Comparison of ENCODE assay signal across 1 cellular context in the genomic region with DNA sequence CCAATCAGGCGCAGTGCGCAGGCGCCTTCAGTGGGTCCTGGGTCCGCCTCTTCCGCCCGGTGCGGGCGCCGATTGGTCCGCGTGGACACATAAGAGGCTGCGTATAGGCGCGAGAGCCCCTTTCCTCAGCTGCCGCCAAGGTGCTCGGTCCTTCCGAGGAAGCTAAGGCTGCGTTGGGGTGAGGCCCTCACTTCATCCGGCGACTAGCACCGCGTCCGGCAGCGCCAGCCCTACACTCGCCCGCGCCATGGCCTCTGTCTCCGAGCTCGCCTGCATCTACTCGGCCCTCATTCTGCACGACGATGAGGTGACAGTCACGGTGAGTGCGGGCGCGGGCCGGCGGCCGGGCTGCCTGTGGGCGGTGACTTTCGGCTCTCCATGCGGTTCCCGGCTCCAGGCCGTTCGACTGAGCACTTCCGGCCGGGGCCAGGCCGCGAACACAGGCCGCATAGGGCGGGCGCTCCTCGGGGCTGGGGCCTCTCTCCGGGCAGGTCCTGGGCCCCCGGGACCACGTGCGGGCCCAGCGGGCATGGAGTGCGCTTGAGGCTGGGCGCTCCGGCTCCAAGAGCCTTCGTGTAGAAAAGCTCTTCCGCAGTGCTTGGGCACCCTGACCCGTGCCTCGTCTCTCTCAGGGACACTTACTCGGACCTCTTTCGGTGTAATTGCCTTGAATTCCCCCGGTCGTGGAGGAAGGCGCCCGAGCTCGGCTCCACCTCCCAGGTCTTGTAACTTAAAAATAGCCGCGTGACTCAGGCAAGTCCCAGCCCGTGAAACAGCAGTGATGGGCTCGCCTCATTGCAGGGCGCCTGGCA.
A peak's percentile ranks its signal among the peaks of the same experiment; 100 is the strongest.
TF ChIP-seq lines count a peak whose summit lies in the region.

RPLP1 (plus strand) TSS at position 117 of the 812 bp plus-strand sequence; CDS start at position 248, 131 bp downstream.

TF ChIP-seq in HepG2, 621 proteins besides CTCF, POLR2A, EP300 and RAD21 (continued from another document and continues in another):
- TF ChIP-seq, protein P1, sequence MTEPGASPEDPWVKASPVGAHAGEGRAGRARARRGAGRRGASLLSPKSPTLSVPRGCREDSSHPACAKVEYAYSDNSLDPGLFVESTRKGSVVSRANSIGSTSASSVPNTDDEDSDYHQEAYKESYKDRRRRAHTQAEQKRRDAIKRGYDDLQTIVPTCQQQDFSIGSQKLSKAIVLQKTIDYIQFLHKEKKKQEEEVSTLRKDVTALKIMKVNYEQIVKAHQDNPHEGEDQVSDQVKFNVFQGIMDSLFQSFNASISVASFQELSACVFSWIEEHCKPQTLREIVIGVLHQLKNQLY (CRISPR knock-in tag; IDR thresholded peaks at IDR 0.05) = no peak
- TF ChIP-seq, protein P2, sequence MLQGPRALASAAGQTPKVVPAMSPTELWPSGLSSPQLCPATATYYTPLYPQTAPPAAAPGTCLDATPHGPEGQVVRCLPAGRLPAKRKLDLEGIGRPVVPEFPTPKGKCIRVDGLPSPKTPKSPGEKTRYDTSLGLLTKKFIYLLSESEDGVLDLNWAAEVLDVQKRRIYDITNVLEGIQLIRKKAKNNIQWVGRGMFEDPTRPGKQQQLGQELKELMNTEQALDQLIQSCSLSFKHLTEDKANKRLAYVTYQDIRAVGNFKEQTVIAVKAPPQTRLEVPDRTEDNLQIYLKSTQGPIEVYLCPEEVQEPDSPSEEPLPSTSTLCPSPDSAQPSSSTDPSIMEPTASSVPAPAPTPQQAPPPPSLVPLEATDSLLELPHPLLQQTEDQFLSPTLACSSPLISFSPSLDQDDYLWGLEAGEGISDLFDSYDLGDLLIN (CRISPR knock-in tag; IDR thresholded peaks at IDR 0.05; ENCODE audit: borderline replicate concordance) = 0 out of 2 replicates have a peak, but pooled peaks have one; percentile 51
- TF ChIP-seq FOSL2 (CRISPR knock-in tag; IDR thresholded peaks at IDR 0.05) = peak; percentile 67
- TF ChIP-seq RBAK (CRISPR knock-in tag; IDR thresholded peaks at IDR 0.05) = no peak; the same call in 1 of the 2 replicates
- no peak for TF ChIP-seq RFX5 (IDR thresholded peaks at IDR 0.05; ENCODE audit: low read depth, low read length)
- TF ChIP-seq ZBTB8A (CRISPR knock-in tag; IDR thresholded peaks at IDR 0.05; ENCODE audit: borderline replicate concordance, low read depth) = no peak
- TF ChIP-seq ZNF282 (IDR thresholded peaks at IDR 0.05; ENCODE audit: partially characterized antibody) = no peak
- TF ChIP-seq, protein P3, sequence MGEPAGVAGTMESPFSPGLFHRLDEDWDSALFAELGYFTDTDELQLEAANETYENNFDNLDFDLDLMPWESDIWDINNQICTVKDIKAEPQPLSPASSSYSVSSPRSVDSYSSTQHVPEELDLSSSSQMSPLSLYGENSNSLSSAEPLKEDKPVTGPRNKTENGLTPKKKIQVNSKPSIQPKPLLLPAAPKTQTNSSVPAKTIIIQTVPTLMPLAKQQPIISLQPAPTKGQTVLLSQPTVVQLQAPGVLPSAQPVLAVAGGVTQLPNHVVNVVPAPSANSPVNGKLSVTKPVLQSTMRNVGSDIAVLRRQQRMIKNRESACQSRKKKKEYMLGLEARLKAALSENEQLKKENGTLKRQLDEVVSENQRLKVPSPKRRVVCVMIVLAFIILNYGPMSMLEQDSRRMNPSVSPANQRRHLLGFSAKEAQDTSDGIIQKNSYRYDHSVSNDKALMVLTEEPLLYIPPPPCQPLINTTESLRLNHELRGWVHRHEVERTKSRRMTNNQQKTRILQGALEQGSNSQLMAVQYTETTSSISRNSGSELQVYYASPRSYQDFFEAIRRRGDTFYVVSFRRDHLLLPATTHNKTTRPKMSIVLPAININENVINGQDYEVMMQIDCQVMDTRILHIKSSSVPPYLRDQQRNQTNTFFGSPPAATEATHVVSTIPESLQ (CRISPR knock-in tag; conservative IDR thresholded peaks at IDR 0.05) = 0 out of 2 replicates have a peak, but pooled peaks have one; percentile 13
- TF ChIP-seq KLF15 (CRISPR knock-in tag; IDR thresholded peaks at IDR 0.05; ENCODE audit: borderline replicate concordance) = peak; percentile 80
- TF ChIP-seq, protein P4, sequence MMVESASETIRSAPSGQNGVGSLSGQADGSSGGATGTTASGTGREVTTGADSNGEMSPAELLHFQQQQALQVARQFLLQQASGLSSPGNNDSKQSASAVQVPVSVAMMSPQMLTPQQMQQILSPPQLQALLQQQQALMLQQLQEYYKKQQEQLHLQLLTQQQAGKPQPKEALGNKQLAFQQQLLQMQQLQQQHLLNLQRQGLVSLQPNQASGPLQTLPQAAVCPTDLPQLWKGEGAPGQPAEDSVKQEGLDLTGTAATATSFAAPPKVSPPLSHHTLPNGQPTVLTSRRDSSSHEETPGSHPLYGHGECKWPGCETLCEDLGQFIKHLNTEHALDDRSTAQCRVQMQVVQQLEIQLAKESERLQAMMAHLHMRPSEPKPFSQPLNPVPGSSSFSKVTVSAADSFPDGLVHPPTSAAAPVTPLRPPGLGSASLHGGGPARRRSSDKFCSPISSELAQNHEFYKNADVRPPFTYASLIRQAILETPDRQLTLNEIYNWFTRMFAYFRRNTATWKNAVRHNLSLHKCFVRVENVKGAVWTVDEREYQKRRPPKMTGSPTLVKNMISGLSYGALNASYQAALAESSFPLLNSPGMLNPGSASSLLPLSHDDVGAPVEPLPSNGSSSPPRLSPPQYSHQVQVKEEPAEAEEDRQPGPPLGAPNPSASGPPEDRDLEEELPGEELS (CRISPR knock-in tag; IDR thresholded peaks at IDR 0.05) = no peak
- TF ChIP-seq ZFP36L1 (CRISPR knock-in tag; IDR thresholded peaks at IDR 0.05) = peak; percentile 59; the same call in 1 of the 2 replicates
- peak; percentile 17; the same call in 1 of the 2 replicates for TF ChIP-seq ZBTB10 (CRISPR knock-in tag; IDR thresholded peaks at IDR 0.05; ENCODE audit: borderline replicate concordance)
- TF ChIP-seq ZNF501 (CRISPR knock-in tag; IDR thresholded peaks at IDR 0.05) = peak; percentile 93
- no peak for TF ChIP-seq SSRP1 (CRISPR knock-in tag; IDR thresholded peaks at IDR 0.05)
- 0 out of 2 replicates have a peak, but pooled peaks have one; percentile 69 for TF ChIP-seq NFKBIZ (CRISPR knock-in tag; IDR thresholded peaks at IDR 0.05)
- TF ChIP-seq ZNF350 (CRISPR knock-in tag; IDR thresholded peaks at IDR 0.05; ENCODE audit: borderline replicate concordance, low read depth) = peak; percentile 57; the same call in 1 of the 2 replicates
- peak; percentile 42 for TF ChIP-seq DBP (CRISPR knock-in tag; IDR thresholded peaks at IDR 0.05; ENCODE audit: not compliant biosample characterization)
- peak; percentile 26; the same call in 1 of the 2 replicates for TF ChIP-seq ZBTB1 (CRISPR knock-in tag; IDR thresholded peaks at IDR 0.05; ENCODE audit: borderline replicate concordance)
- no peak for TF ChIP-seq ZNF382 (CRISPR knock-in tag; IDR thresholded peaks at IDR 0.05; ENCODE audit: borderline replicate concordance)
- TF ChIP-seq NFATC3 (CRISPR knock-in tag; IDR thresholded peaks at IDR 0.05) = 0 out of 2 replicates have a peak, but pooled peaks have one; percentile 43
- no peak for TF ChIP-seq FOXA1 (IDR thresholded peaks at IDR 0.05)
- TF ChIP-seq FOXA1 (CRISPR knock-in tag; IDR thresholded peaks at IDR 0.05) = no peak
- TF ChIP-seq ZSCAN31 (CRISPR knock-in tag; IDR thresholded peaks at IDR 0.05; ENCODE audit: low read depth) = peak; percentile 94
- TF ChIP-seq HIC2 (CRISPR knock-in tag; IDR thresholded peaks at IDR 0.05; ENCODE audit: low read depth) = no peak
- peak; percentile 76 for TF ChIP-seq MED8 (CRISPR knock-in tag; IDR thresholded peaks at IDR 0.05; ENCODE audit: insufficient replicate concordance)
- TF ChIP-seq, protein P5, sequence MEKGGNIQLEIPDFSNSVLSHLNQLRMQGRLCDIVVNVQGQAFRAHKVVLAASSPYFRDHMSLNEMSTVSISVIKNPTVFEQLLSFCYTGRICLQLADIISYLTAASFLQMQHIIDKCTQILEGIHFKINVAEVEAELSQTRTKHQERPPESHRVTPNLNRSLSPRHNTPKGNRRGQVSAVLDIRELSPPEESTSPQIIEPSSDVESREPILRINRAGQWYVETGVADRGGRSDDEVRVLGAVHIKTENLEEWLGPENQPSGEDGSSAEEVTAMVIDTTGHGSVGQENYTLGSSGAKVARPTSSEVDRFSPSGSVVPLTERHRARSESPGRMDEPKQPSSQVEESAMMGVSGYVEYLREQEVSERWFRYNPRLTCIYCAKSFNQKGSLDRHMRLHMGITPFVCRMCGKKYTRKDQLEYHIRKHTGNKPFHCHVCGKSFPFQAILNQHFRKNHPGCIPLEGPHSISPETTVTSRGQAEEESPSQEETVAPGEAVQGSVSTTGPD (CRISPR knock-in tag; IDR thresholded peaks at IDR 0.05) = no peak
- peak; percentile 56 for TF ChIP-seq TBX2 (CRISPR knock-in tag; IDR thresholded peaks at IDR 0.05; ENCODE audit: borderline replicate concordance)
- TF ChIP-seq GATAD2A (CRISPR knock-in tag; IDR thresholded peaks at IDR 0.05) = no peak
- no peak for TF ChIP-seq NCOA1 (CRISPR knock-in tag; IDR thresholded peaks at IDR 0.05)
- TF ChIP-seq DNMT3B (CRISPR knock-in tag; conservative IDR thresholded peaks at IDR 0.05) = no peak; the same call in 1 of the 2 replicates
- TF ChIP-seq HOXD1 (CRISPR knock-in tag; IDR thresholded peaks at IDR 0.05) = peak; percentile 16; the same call in 1 of the 2 replicates
- TF ChIP-seq NFIB (CRISPR knock-in tag; IDR thresholded peaks at IDR 0.05; ENCODE audit: borderline replicate concordance) = 0 out of 2 replicates have a peak, but pooled peaks have one; percentile 80
- TF ChIP-seq DMTF1 (CRISPR knock-in tag; IDR thresholded peaks at IDR 0.05) = no peak
- TF ChIP-seq ZC3H13 (CRISPR knock-in tag; IDR thresholded peaks at IDR 0.05) = peak; percentile 24
- TF ChIP-seq ELF4 (CRISPR knock-in tag; IDR thresholded peaks at IDR 0.05; ENCODE audit: borderline replicate concordance) = no peak; the same call in 1 of the 2 replicates
- TF ChIP-seq RXRA (CRISPR knock-in tag; IDR thresholded peaks at IDR 0.05) = 0 out of 2 replicates have a peak, but pooled peaks have one; percentile 75
- TF ChIP-seq ZNF143 (CRISPR knock-in tag; IDR thresholded peaks at IDR 0.05) = peak; percentile 66; the same call in 1 of the 2 replicates
- no peak for TF ChIP-seq ZC3H4 (CRISPR knock-in tag; IDR thresholded peaks at IDR 0.05; ENCODE audit: borderline replicate concordance)
- TF ChIP-seq ZNF451 (CRISPR knock-in tag; IDR thresholded peaks at IDR 0.05) = peak; percentile 82; the same call in 1 of the 2 replicates
- TF ChIP-seq ZSCAN5A (CRISPR knock-in tag; IDR thresholded peaks at IDR 0.05; ENCODE audit: borderline replicate concordance) = peak; percentile 88; the same call in 1 of the 2 replicates
- TF ChIP-seq ZNF30 (CRISPR knock-in tag; IDR thresholded peaks at IDR 0.05) = no peak
